Comparison of ENCODE assay signal across 22 cellular contexts in the genomic region with DNA sequence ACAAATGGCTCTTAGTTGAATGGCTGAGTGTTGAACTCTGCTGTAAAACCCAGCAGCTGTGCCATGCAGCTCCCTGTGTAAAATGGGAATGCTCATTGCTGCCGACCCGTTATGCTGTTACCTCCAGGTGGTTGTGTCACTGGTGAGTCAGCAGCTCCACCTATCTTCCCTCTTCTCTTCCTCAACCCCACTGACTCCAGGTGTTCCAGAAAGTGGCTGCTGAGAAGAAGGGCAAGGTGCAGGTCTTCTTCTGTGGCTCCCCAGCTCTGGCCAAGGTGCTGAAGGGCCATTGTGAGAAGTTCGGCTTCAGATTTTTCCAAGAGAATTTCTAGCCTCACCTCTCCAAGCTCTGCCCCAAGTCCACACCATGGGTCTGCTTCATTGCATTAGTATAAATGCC. TPM values are rescaled to one million over a fixed set of nuclear protein-coding genes. Genes with fewer than 3 reads are reported as not detected.
DNase-seq lines count a peak whose midpoint lies in the region; ATAC-seq and TF ChIP-seq lines count a peak whose summit lies in the region.
"Had no signal": no experiment of that assay in that cellular context is flagged by ENCODE, and none has a peak within 500 bp of the region (broad histone marks: within the 10 kb centered on the region; RNA-seq: fewer than 3 reads in every experiment).

No MANE protein-coding gene starts in this region.

- no peaks in the 10 kb centered on the region for H3K79me2 ChIP-seq in GM23248 (ENCODE audit: insufficient read depth)

- peak; percentile 37 to 59 for DNase-seq in Caco-2
- peak; percentile 36 for DNase-seq in GM23248
- DNase-seq in NCI-H526 treated with DMSO at 0.1 percent for 48 hours (lab: John Stamatoyannopoulos, UW), result peak; percentile 9
- peak; percentile 73 for DNase-seq in epithelial cell of esophagus (ENCODE audit: low read depth)
- no peak for DNase-seq in ureter (ENCODE audit: low spot score)
- DNase-seq: activated CD4-positive, alpha-beta T cell treated with anti-CD3 and anti-CD28 coated beads, Interleukin-2, amount 50 U/mL, for 4 hours; activated T-cell treated with anti-CD3 and anti-CD28 coated beads, Interleukin-2, amount 50 U/mL, for 4 hours; COR-L47; GDM1; NCI-H1092 treated with DMSO at 0.1 percent for 48 hours; NCI-H446; testis had no signal

- H3K4me2 ChIP-seq in GM23248 (ENCODE audit: unreplicated experiment), result no peak overlapping the region
- H3K4me2 ChIP-seq: KMS-11 had no signal

- BruUV-seq in Caco-2 (replicated peaks; lab: Mats Ljungman, UMichigan), result no TSS peak

- H3K36me3 ChIP-seq in Caco-2 (ENCODE audit: control insufficient read depth, insufficient read depth, low read length), result no peaks in the 10 kb centered on the region
- no peaks in the 10 kb centered on the region for H3K36me3 ChIP-seq in GM23248 (ENCODE audit: low read depth)
- H3K36me3 ChIP-seq: gastroesophageal sphincter, prostate gland had no signal

- H3K36me3 Mint-ChIP-seq in Caco-2 (ENCODE audit: insufficient read depth, unreplicated experiment), result no peaks in the 10 kb centered on the region
- H3K36me3 Mint-ChIP-seq: activated naive CD8-positive, alpha-beta T cell; brain; memory B cell had no signal

- no peaks in the 10 kb centered on the region for H3K9me3 Mint-ChIP-seq in Caco-2 (ENCODE audit: unreplicated experiment)
- H3K9me3 Mint-ChIP-seq: activated T-cell treated with anti-CD3 and anti-CD28 coated beads, Interleukin-2, amount 50 U/mL, for 4 hours; dendritic cell treated with granulocyte-macrophage colony-stimulating factor and Interleukin-4, amounts not matched to agents 40 ng/mL and 50 ng/mL, for 4 days; memory B cell had no signal

- CTCF ChIA-PET in Caco-2 (lab: Charles Lee), result interaction anchor here (0.8 to 1.0 kb wide), 2 partner anchors 131 to 169 kb away, joined by 3 read pairs; no protein-coding TSS in a partner anchor

- 28 to 52% methylated on average over 3 of the region's 3 CpGs for WGBS in GM23248 (ENCODE audit: low coverage in 1 of 2, low lambda C conversion rate in 2 of 2, missing lambda C conversion rate in 2 of 2), 2 experiments

- no peaks in the 10 kb centered on the region for H3K9me3 ChIP-seq in Caco-2
- H3K9me3 ChIP-seq in GM23248 (ENCODE audit: low read depth), result no peaks in the 10 kb centered on the region
- H3K9me3 ChIP-seq: gastroesophageal sphincter, prostate gland, testis had no signal

- no peak overlapping the region for H3K27ac ChIP-seq in GM23248
- H3K27ac ChIP-seq: gastroesophageal sphincter, KMS-11, prostate gland, testis had no signal

- intact Hi-C loops in Caco-2 (cut with micrococcal nuclease; ENCODE audit: unreplicated experiment), result loop anchor here (5.0 kb wide), 1 partner anchor 356 kb away; a partner anchor contains a TSS

- no peaks in the 10 kb centered on the region for H3K9me2 ChIP-seq in GM23248 (ENCODE audit: insufficient read depth)

- H2AFZ ChIP-seq in GM23248, result no peak overlapping the region

- no peaks in the 10 kb centered on the region for H3K4me1 Mint-ChIP-seq in Caco-2 (ENCODE audit: low read depth, unreplicated experiment)

- no peak overlapping the region for H3K9ac ChIP-seq in GM23248
- H3K9ac ChIP-seq: KMS-11 had no signal

- H3K27me3 ChIP-seq in Caco-2 (replicated peaks; ENCODE audit: control insufficient read depth, insufficient read depth, low read length) (peaks cover 2% of the 10 kb centered on the region; the same call in 1 of the 2 replicates), GM23248 (replicated peaks; ENCODE audit: insufficient read depth) (no peaks in the 10 kb centered on the region; the same call in 1 of the 2 replicates)
- H3K27me3 ChIP-seq: testis had no signal

- H3K4me1 ChIP-seq in Caco-2, result no peaks in the 10 kb centered on the region
- H3K4me1 ChIP-seq in GM23248 (ENCODE audit: insufficient read depth), result no peaks in the 10 kb centered on the region
- H3K4me1 ChIP-seq: prostate gland had no signal

- no peak overlapping the region for H3K4me3 Mint-ChIP-seq in Caco-2 (ENCODE audit: unreplicated experiment)
- H3K4me3 Mint-ChIP-seq: activated naive CD8-positive, alpha-beta T cell; activated T-cell treated with anti-CD3 and anti-CD28 coated beads, Interleukin-2, amount 50 U/mL, for 4 hours; brain; dendritic cell treated with granulocyte-macrophage colony-stimulating factor and Interleukin-4, amounts not matched to agents 40 ng/mL and 50 ng/mL, for 4 days; memory B cell had no signal

- TF ChIP-seq CTCF in Caco-2 (IDR thresholded peaks at IDR 0.05; ENCODE audit: insufficient read depth in 1 of 2, low read depth in 1 of 2, low read length in 1 of 2, severe bottlenecking in 1 of 2, unreplicated experiment in 1 of 2) (no peak), epithelial cell of esophagus (IDR thresholded peaks at IDR 0.05; ENCODE audit: insufficient read depth, low read depth, low read length, missing control alignments) (no peak)

- in situ Hi-C loops in GM23248 (cut with MboI), result loop anchor here (25.0 kb wide), 1 partner anchor 331 kb away; no protein-coding TSS in a partner anchor

- no peak for ATAC-seq in HG03196 (IDR thresholded peaks at IDR 0.05; ENCODE audit: unreplicated experiment)
- ATAC-seq in HG03135 (IDR thresholded peaks at IDR 0.05; ENCODE audit: unreplicated experiment), result no peak
- ATAC-seq: activated T-cell treated with anti-CD3 and anti-CD28 coated beads, Interleukin-2, amount 50 U/mL, for 4 hours; gastroesophageal sphincter had no signal

- POLR2A ChIA-PET in Caco-2 (lab: Charles Lee), result no interaction called here

- H4K20me1 ChIP-seq in GM23248 (ENCODE audit: insufficient read depth), result no peaks in the 10 kb centered on the region

- H3K27me3 Mint-ChIP-seq in Caco-2 (ENCODE audit: insufficient read depth, unreplicated experiment), result peaks cover 10% of the 10 kb centered on the region

- no peak overlapping the region for H3K27ac Mint-ChIP-seq in Caco-2 (ENCODE audit: unreplicated experiment)
- H3K27ac Mint-ChIP-seq: activated naive CD8-positive, alpha-beta T cell; brain; dendritic cell treated with granulocyte-macrophage colony-stimulating factor and Interleukin-4, amounts not matched to agents 40 ng/mL and 50 ng/mL, for 4 days; memory B cell had no signal

- H3K4me3 ChIP-seq in Caco-2 (ENCODE audit: low read depth, low read length), result no peak overlapping the region
- H3K4me3 ChIP-seq in GM23248, result no peak overlapping the region
- H3K4me3 ChIP-seq in epithelial cell of esophagus (ENCODE audit: low read length), result no peak overlapping the region
- H3K4me3 ChIP-seq: gastroesophageal sphincter, prostate gland, testis had no signal

- H3F3A ChIP-seq in GM23248 (ENCODE audit: insufficient read depth), result no peaks in the 10 kb centered on the region

RNA-seq across cellular contexts. Expression of a gene that starts 41.9 kb away (rescaled TPM):
- total RNA-seq in Caco-2 (2022), result 0.05 TPM in 1 of 2 replicates, not detected in the other
- 0.11 TPM in 1 of 2 replicates, not detected in the other for total RNA-seq in GM23248 (2014; rRNA removed; shearing (Covaris generic))
- polyA plus RNA-seq in GM23248 (2016; fragmentation: Nextera tagmentation; extraction: Ambion mirVana), result 0.11 TPM in 1 of 2 replicates, not detected in the other
- total RNA-seq in ureter, result 0.89 TPM
- total RNA-seq: activated T-cell treated with anti-CD3 and anti-CD28 coated beads, Interleukin-2, amount 50 U/mL, for 4 hours had no signal
- polyA plus RNA-seq: neural cell had no signal
